Comparison of ENCODE assay signal across 14 cellular contexts in genomic region chr1:88311907-88312306, GRCh38.
"Had no signal": no experiment of that assay in that cellular context is flagged by ENCODE, and none has a peak within 500 bp of the region (broad histone marks: within the 10 kb centered on the region; RNA-seq: fewer than 3 reads in every experiment).

No MANE protein-coding gene starts in this region.

- H3K9me3 Mint-ChIP-seq: activated naive CD4-positive, alpha-beta T cell treated with anti-CD3 and anti-CD28 coated beads, Interleukin-2, amount 50 U/mL, for 24 hours had no signal

- H3K4me1 Mint-ChIP-seq: activated naive CD4-positive, alpha-beta T cell treated with anti-CD3 and anti-CD28 coated beads, Interleukin-2, amount 50 U/mL, for 24 hours; endodermal cell; immature natural killer cell; memory B cell; nephron progenitor cell; T-helper 17 cell had no signal

- H3K4me3 Mint-ChIP-seq: activated naive CD4-positive, alpha-beta T cell treated with anti-CD3 and anti-CD28 coated beads, Interleukin-2, amount 50 U/mL, for 24 hours; endodermal cell; immature natural killer cell; memory B cell; nephron progenitor cell; T-helper 17 cell had no signal

- DNase-seq: activated CD4-positive, alpha-beta T cell treated with anti-CD3 and anti-CD28 coated beads, Interleukin-2, amount 50 U/mL, for 4 hours; activated effector memory CD4-positive, alpha-beta T cell treated with Interleukin-2 at 50 U/mL for 16 hours; activated T-cell treated with anti-CD3 and anti-CD28 coated beads, Interleukin-2, amount 50 U/mL, for 1 hour; amniotic stem cell; endodermal cell; immature natural killer cell; nephron progenitor cell; stimulated activated CD4-positive, alpha-beta T cell treated with anti-CD3 and anti-CD28 coated beads, Interleukin-15, amount 100 ng/mL, for 24 hours; stimulated activated CD4-positive, alpha-beta T cell treated with anti-CD3 and anti-CD28 coated beads, Interleukin-4, amount 100 ng/mL, for 4 hours; T-helper 17 cell; uterus had no signal

- H3K27me3 Mint-ChIP-seq: activated naive CD4-positive, alpha-beta T cell treated with anti-CD3 and anti-CD28 coated beads, Interleukin-2, amount 50 U/mL, for 24 hours had no signal

- H3K27ac Mint-ChIP-seq: activated naive CD4-positive, alpha-beta T cell treated with anti-CD3 and anti-CD28 coated beads, Interleukin-2, amount 50 U/mL, for 24 hours; endodermal cell; immature natural killer cell; memory B cell; nephron progenitor cell; T-helper 17 cell had no signal

- H3K36me3 Mint-ChIP-seq: activated naive CD4-positive, alpha-beta T cell treated with anti-CD3 and anti-CD28 coated beads, Interleukin-2, amount 50 U/mL, for 24 hours; immature natural killer cell; memory B cell had no signal

- H3K36me3 ChIP-seq: uterus had no signal

- ATAC-seq: activated CD4-positive, CD25-positive, alpha-beta regulatory T cell treated with anti-CD3 and anti-CD28 coated beads, Interleukin-2, amount 50 U/mL, for 24 hours; T-helper 17 cell had no signal

- H3K4me3 ChIP-seq: uterus had no signal

- H3K27me3 ChIP-seq: uterus had no signal
